Comparison of ENCODE assay signal across 8 cellular contexts in the genomic region with DNA sequence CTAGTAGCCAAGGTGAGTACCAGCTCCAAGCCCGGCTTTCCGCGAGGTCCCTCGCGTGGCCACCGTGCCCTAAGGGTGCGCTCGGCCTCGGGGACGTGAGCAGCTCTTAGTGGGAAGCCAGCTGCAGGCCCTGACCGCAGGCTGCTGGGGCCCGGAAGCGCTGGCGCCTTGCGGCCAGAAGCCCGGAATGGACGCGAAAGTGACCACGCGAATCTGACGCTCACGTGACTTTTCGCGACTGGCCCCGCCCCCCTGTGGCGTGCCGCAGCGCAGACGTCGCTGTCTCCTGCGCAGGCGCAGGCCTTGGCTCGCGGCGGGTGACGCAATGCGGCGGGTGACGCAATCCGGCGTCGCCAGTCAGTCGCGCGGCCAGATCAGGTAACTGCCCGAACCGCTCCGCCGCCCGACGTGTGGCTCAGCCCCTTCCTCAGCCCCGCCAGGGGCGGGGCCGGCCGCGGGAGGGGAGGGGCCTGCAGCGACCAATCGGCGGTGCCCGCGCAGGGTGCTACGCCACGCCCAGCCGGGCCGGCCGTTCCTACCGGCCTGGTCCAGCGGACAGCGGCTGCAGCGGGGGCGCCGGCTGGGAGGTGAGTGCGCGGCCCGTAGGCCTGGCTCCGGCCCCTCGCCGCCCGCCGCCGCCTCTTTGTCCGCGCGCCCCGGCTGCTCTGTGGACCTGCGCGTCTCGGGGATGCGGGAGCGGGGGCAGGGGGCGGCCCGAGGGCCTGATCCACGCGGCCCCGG. TPM values are rescaled to one million over a fixed set of nuclear protein-coding genes. Genes with fewer than 3 reads are reported as not detected.
DNase-seq lines count a peak whose midpoint lies in the region; ATAC-seq, FAIRE-seq and TF ChIP-seq lines count a peak whose summit lies in the region.

A gene (plus strand): TSS at position 532 of the 741 bp plus-strand sequence. CDS start 2,202 bp downstream, outside the sequence.

- H3K4me3 ChIP-seq in pancreas (peak within 1 kb of the TSS; percentile 59 to 93 (median 90)), thyroid gland (replicated peaks in 1 of 3) (peak within 1 kb of the TSS; percentile 51 to 91 (median 73))

- FAIRE-seq in GM12891 (lab: Jason Lieb, UNC) (peak; percentile 99), pancreas (lab: Jason Lieb, UNC) (no peak)

- H3K4me1 ChIP-seq in pancreas (peaks cover 10 to 47% (median 34%) of the 10 kb centered on the region in 3 donors), thyroid gland (peaks cover 39% of the 10 kb centered on the region in 2 donors)

- H3K36me3 ChIP-seq in pancreas (no peaks in the 10 kb centered on the region), thyroid gland (peaks cover 11 to 16% of the 10 kb centered on the region in 2 donors)

- intact Hi-C loops in Right ventricle myocardium inferior (cut with DNase I), result loop anchor here (5.0 kb wide), 2 partner anchors 60 to 275 kb away; a partner anchor contains a TSS
- intact Hi-C loops in pancreas (cut with DNase I), result no loop called here
- intact Hi-C loops in thyroid gland (cut with DNase I), result loop anchor here (5.0 kb wide), 1 partner anchor 60 kb away; a partner anchor contains a TSS

- H3K27ac ChIP-seq in pancreas, result peak within 1 kb of the TSS; percentile 98 to 100 (median 99)
- peak within 1 kb of the TSS; percentile 99 to 100 (median 99) for H3K27ac ChIP-seq in thyroid gland

- DNase-seq in GM12891 (ENCODE audit: insufficient read length, low spot score), result peak; percentile 93
- peak; percentile 87 for DNase-seq in NCI-H1417 treated with DMSO at 0.1 percent for 48 hours (lab: John Stamatoyannopoulos, UW)
- peak; percentile 93 to 97 for DNase-seq in SW 1271 (lab: John Stamatoyannopoulos, UW)
- DNase-seq in activated naive CD8-positive, alpha-beta T cell treated with anti-CD3 and anti-CD28 coated beads, Interleukin-2, amount 50 U/mL, for 16 hours (ENCODE audit: low read depth, low spot score), result peak; percentile 95
- peak; percentile 99 for DNase-seq in Right ventricle myocardium inferior (ENCODE audit: missing footprints)
- peak; percentile 97 to 100 (median 99) for DNase-seq in pancreas
- peak; percentile 98 to 99 for DNase-seq in thyroid gland

- no peaks in the 10 kb centered on the region for H3K9me3 ChIP-seq in pancreas
- H3K9me3 ChIP-seq in thyroid gland, result no peaks in the 10 kb centered on the region

- TF ChIP-seq CTCF in pancreas (IDR thresholded peaks at IDR 0.05) (peak in 1 of 4 donors; percentile 13), thyroid gland (IDR thresholded peaks at IDR 0.05) (peak in 3 of 6 experiments; percentile 11 to 50 (median 13))

- H3K27me3 ChIP-seq in pancreas (no peaks in the 10 kb centered on the region), thyroid gland (no peaks in the 10 kb centered on the region)

- TF ChIP-seq POLR2A in GM12891 (IDR thresholded peaks at IDR 0.05; ENCODE audit: low read depth, low read length), result peak; percentile 81
- TF ChIP-seq POLR2A in thyroid gland (IDR thresholded peaks at IDR 0.05), result peak; percentile 93 to 98

- ATAC-seq in HG02798 (IDR thresholded peaks at IDR 0.05; ENCODE audit: poor library complexity, unreplicated experiment), result peak; percentile 74
- peak; percentile 95 for ATAC-seq in Right ventricle myocardium inferior
- ATAC-seq in pancreas, result peak; percentile 80 to 86 (median 84)

- whole genome bisulfite sequencing in pancreas, 2 donors, result 0% methylated on average over 52 to 95 of the region's 95 CpGs
- 0% methylated on average over 15 to 22 of the region's 95 CpGs for WGBS in thyroid gland, 2 donors

TF ChIP-seq in GM12891, 5 proteins besides CTCF, POLR2A, EP300 and RAD21:
- peak; percentile 88; the same call in 1 of the 2 replicates for TF ChIP-seq POLR2AphosphoS5 (IDR thresholded peaks at IDR 0.05; ENCODE audit: low read depth, low read length)
- TF ChIP-seq POU2F2 (IDR thresholded peaks at IDR 0.05; ENCODE audit: low read depth, low read length), result peak; percentile 64
- TF ChIP-seq TAF1 (IDR thresholded peaks at IDR 0.05; ENCODE audit: low read depth, low read length), result peak; percentile 67; the same call in 1 of the 2 replicates
- TF ChIP-seq PAX5 (IDR thresholded peaks at IDR 0.05; ENCODE audit: insufficient read depth, low read length, severe bottlenecking), result no peak
- TF ChIP-seq SPI1 (IDR thresholded peaks at IDR 0.05; ENCODE audit: low read depth, low read length), result no peak

RNA-seq across cellular contexts. Expression of the gene that starts here (rescaled TPM):
- 5.4 TPM for polyA plus RNA-seq in GM12891 (2012; ENCODE audit: low read depth, missing spikeins)
- total RNA-seq in Right ventricle myocardium inferior, result 20.6 TPM
- 1 to 10 TPM; 3.5 to 7.9 (median 4.2) TPM for total RNA-seq in pancreas
- polyA plus RNA-seq in pancreas, result 1 to 10 TPM; 4.3 to 4.5 TPM
- total RNA-seq in thyroid gland, result 10 to 100 TPM; 13.8 to 29.0 (median 15.4) TPM

Comparison
In these comparisons a context has a peak if more than half of its experiments do, and no peak if none do; other contexts are left out.
1. Peak in every context shown above with its lines: DNase-seq, ATAC-seq, H3K4me3 ChIP-seq and H3K27ac ChIP-seq.
2. intact Hi-C loops: an anchor here in Right ventricle myocardium inferior (5.0 kb wide) and thyroid gland (5.0 kb wide); none called in pancreas.